ENCODE assay signal across 10 cellular contexts in genomic region chr2:43459455-43459854, GRCh38.
A peak's percentile ranks its signal among the peaks of the same experiment; 100 is the strongest.
DNase-seq lines count a peak whose midpoint lies in the region; ATAC-seq and TF ChIP-seq lines count a peak whose summit lies in the region.
"Had no signal": no experiment of that assay in that cellular context is flagged by ENCODE, and none has a peak within 500 bp of the region (broad histone marks: within the 10 kb centered on the region; RNA-seq: fewer than 3 reads in every experiment).

No MANE protein-coding gene starts in this region.

- peaks cover 88% of the 10 kb centered on the region for H3K4me1 ChIP-seq in GM23248 (ENCODE audit: insufficient read depth)
- H3K4me1 ChIP-seq in PC-9 (replicated peaks; ENCODE audit: insufficient read depth) = peaks cover 98% of the 10 kb centered on the region
- peaks cover 16% of the 10 kb centered on the region for H3K4me1 ChIP-seq in fibroblast of lung (ENCODE audit: control insufficient read depth, extremely low read depth, insufficient read depth, low read length)

- TF ChIP-seq CTCF in PC-9 (conservative IDR thresholded peaks at IDR 0.05) = no peak
- no peak for TF ChIP-seq CTCF in fibroblast of lung (conservative IDR thresholded peaks at IDR 0.05 in 1 of 2, IDR thresholded peaks at IDR 0.05 in 1 of 2; ENCODE audit: low read depth in 1 of 2, low read length in 2 of 2)

- H3F3A ChIP-seq in GM23248 (ENCODE audit: insufficient read depth) (peaks cover 74% of the 10 kb centered on the region), PC-9 (ENCODE audit: insufficient read depth, low read depth) (peaks cover 75% of the 10 kb centered on the region)

- no peak overlapping the region for H3K4me3 ChIP-seq in GM23248
- H3K4me3 ChIP-seq in PC-9 = no peak overlapping the region
- no peak overlapping the region for H3K4me3 ChIP-seq in fibroblast of lung (replicated peaks in 1 of 4; ENCODE audit: control extremely low read depth in 1 of 4, insufficient read depth in 1 of 4, low read depth in 3 of 4, low read length in 4 of 4)
- H3K4me3 ChIP-seq in skin epidermis = no peak overlapping the region
- H3K4me3 ChIP-seq: SK-N-MC had no signal

- H3K36me3 ChIP-seq in GM23248 (ENCODE audit: low read depth) (no peaks in the 10 kb centered on the region), PC-9 (ENCODE audit: low read depth) (peaks cover 4% of the 10 kb centered on the region; the same call in 1 of the 2 replicates), fibroblast of lung (ENCODE audit: control insufficient read depth, insufficient read depth, low read length) (no peaks in the 10 kb centered on the region)

- H2AFZ ChIP-seq in GM23248 = no peak overlapping the region
- no peak overlapping the region for H2AFZ ChIP-seq in PC-9
- H2AFZ ChIP-seq in fibroblast of lung (ENCODE audit: low read length) = no peak overlapping the region

- H3K9ac ChIP-seq in GM23248 (no peak overlapping the region), fibroblast of lung (ENCODE audit: insufficient read depth, low read length) (no peak overlapping the region)

- H3K79me2 ChIP-seq in GM23248 (ENCODE audit: insufficient read depth) (no peaks in the 10 kb centered on the region), PC-9 (ENCODE audit: low read depth) (peaks cover 8% of the 10 kb centered on the region; the same call in 1 of the 2 replicates), fibroblast of lung (ENCODE audit: control insufficient read depth, insufficient read depth, low read length) (no peaks in the 10 kb centered on the region)

- H3K27ac ChIP-seq in GM23248 (0 out of 2 replicates have a peak overlapping the region, but pooled peaks have one; percentile 4), PC-9 (peak overlapping the region; percentile 78), fibroblast of lung (ENCODE audit: insufficient read depth, low read length) (no peak overlapping the region), skin epidermis (peak overlapping the region in 11 of 21 experiments; percentile 26 to 70 (median 44))
- H3K27ac ChIP-seq: SK-N-MC had no signal

- no peaks in the 10 kb centered on the region for H4K20me1 ChIP-seq in GM23248 (ENCODE audit: insufficient read depth)
- no peaks in the 10 kb centered on the region for H4K20me1 ChIP-seq in PC-9 (ENCODE audit: insufficient read depth)
- H4K20me1 ChIP-seq in fibroblast of lung (ENCODE audit: control insufficient read depth, extremely low read depth, insufficient read depth, low read length) = no peaks in the 10 kb centered on the region

- H3K27me3 ChIP-seq in GM23248 (replicated peaks; ENCODE audit: insufficient read depth) (no peaks in the 10 kb centered on the region), PC-9 (ENCODE audit: insufficient read depth, low read depth) (no peaks in the 10 kb centered on the region), fibroblast of lung (ENCODE audit: control insufficient read depth, insufficient read depth, low read length) (no peaks in the 10 kb centered on the region)

- H3K9me2 ChIP-seq in GM23248 (ENCODE audit: insufficient read depth) = no peaks in the 10 kb centered on the region
- H3K9me2 ChIP-seq in PC-9 (ENCODE audit: insufficient read depth) = no peaks in the 10 kb centered on the region

- H3K9me3 ChIP-seq in GM23248 (ENCODE audit: low read depth) = no peaks in the 10 kb centered on the region
- H3K9me3 ChIP-seq in PC-9 (ENCODE audit: insufficient read depth, low read depth) = no peaks in the 10 kb centered on the region
- no peaks in the 10 kb centered on the region for H3K9me3 ChIP-seq in fibroblast of lung (ENCODE audit: control insufficient read depth, insufficient read depth, low read depth, low read length)

- H3K4me2 ChIP-seq in GM23248 (ENCODE audit: unreplicated experiment) (peak overlapping the region; percentile 9), PC-9 (peak overlapping the region; percentile 65), fibroblast of lung (ENCODE audit: extremely low read depth, insufficient read depth, low read length) (no peak overlapping the region)

- ATAC-seq in GM19463 (IDR thresholded peaks at IDR 0.05; ENCODE audit: unreplicated experiment) (no peak), GM19395 (IDR thresholded peaks at IDR 0.05; ENCODE audit: unreplicated experiment) (no peak), HG02884 (IDR thresholded peaks at IDR 0.05; ENCODE audit: unreplicated experiment) (no peak)

- intact Hi-C loops in PC-9 (cut with micrococcal nuclease; ENCODE audit: unreplicated experiment) = no loop called here

- POLR2A ChIA-PET in PC-9 (lab: Charles Lee; ENCODE audit: unreplicated experiment) = interaction anchor here (0.6 kb wide), 3 partner anchors 15 to 233 kb away, joined by 3 to 9 read pairs (median 6); partner anchors contain the start of gene ZFP36L2

- BruUV-seq in PC-9 (replicated peaks; lab: Mats Ljungman, UMichigan) = no TSS peak

- CTCF ChIA-PET in PC-9 (lab: Charles Lee) = no interaction called here

- in situ Hi-C loops in GM23248 (cut with MboI) = no loop called here

- DNase-seq in GM23248 (peak; percentile 74), PC-9 (peak in 1 of 2 experiments; percentile 86), fibroblast of lung (ENCODE audit: low read depth in 2 of 2) (peak; percentile 63 to 78), RPMI8226 (no peak)
- DNase-seq: stimulated activated CD4-positive, alpha-beta T cell treated with anti-CD3 and anti-CD28 coated beads, Interleukin-4, amount 100 ng/mL, for 24 hours had no signal
